In genomic region chr9:123867034-123867433, GRCh38 we compare ENCODE assay signal across 13 cellular contexts.
DNase-seq lines count a peak whose midpoint lies in the region; ATAC-seq, FAIRE-seq and TF ChIP-seq lines count a peak whose summit lies in the region.
"Had no signal": no experiment of that assay in that cellular context is flagged by ENCODE, and none has a peak within 500 bp of the region (broad histone marks: within the 10 kb centered on the region; RNA-seq: fewer than 3 reads in every experiment).

No MANE protein-coding gene starts in this region.

- ATAC-seq in right lobe of liver, result peak; percentile 28 to 55 (median 36)
- ATAC-seq in HepG2, result no peak
- ATAC-seq in upper lobe of right lung, result peak; percentile 71
- ATAC-seq in GM19023 (IDR thresholded peaks at IDR 0.05; ENCODE audit: unreplicated experiment), result no peak
- ATAC-seq: foreskin keratinocyte had no signal

- no TSS peak for BruUV-seq in HepG2 (replicated peaks; lab: Mats Ljungman, UMichigan)

- no peaks in the 10 kb centered on the region for H3K9me3 Mint-ChIP-seq in endodermal cell

- H3K9ac ChIP-seq in HepG2 (ENCODE audit: insufficient read depth, low read depth, low read length) (no peak overlapping the region), endodermal cell (ENCODE audit: extremely low read depth, low read length, poor library complexity, severe bottlenecking) (no peak overlapping the region)

- CTCF ChIA-PET in HepG2 (lab: Yijun Ruan, JAX; ENCODE audit: low intra/inter-chr PET ratio, low total read pairs), result no interaction called here

- no peak overlapping the region for H3K4me3 Mint-ChIP-seq in endodermal cell

- TF ChIP-seq POLR2A in right lobe of liver (IDR thresholded peaks at IDR 0.05), result no peak
- TF ChIP-seq POLR2A in HepG2 (IDR thresholded peaks at IDR 0.05; ENCODE audit: insufficient read depth in 1 of 2, low read depth in 2 of 2, low read length in 2 of 2), result no peak

- intact Hi-C loops in right lobe of liver (cut with DNase I) (no loop called here), HepG2 (cut with micrococcal nuclease; ENCODE audit: unreplicated experiment) (no loop called here), upper lobe of right lung (cut with DNase I) (no loop called here)

- peaks cover 8% of the 10 kb centered on the region for H3K79me2 ChIP-seq in HepG2 (ENCODE audit: insufficient read depth, low read length)

- no peak overlapping the region for H3K4me2 ChIP-seq in HepG2 (ENCODE audit: low read depth, low read length)

- POLR2A ChIA-PET in HepG2 (lab: Yijun Ruan, JAX), result no interaction called here

- H3K36me3 ChIP-seq in right lobe of liver (no peaks in the 10 kb centered on the region), HepG2 (replicated peaks in 1 of 2; ENCODE audit: control insufficient read depth in 1 of 2, insufficient read depth in 2 of 2, low read length in 2 of 2) (peaks cover 0 to 1% of the 10 kb centered on the region in 2 experiments; a peak in 1 of 5 replicates), upper lobe of right lung (no peaks in the 10 kb centered on the region), endodermal cell (ENCODE audit: control insufficient read depth, insufficient read depth, low read length) (no peaks in the 10 kb centered on the region)
- H3K36me3 ChIP-seq: thyroid gland had no signal

- TF ChIP-seq CTCF in right lobe of liver (IDR thresholded peaks at IDR 0.05) (no peak), HepG2 (CRISPR knock-in tag; IDR thresholded peaks at IDR 0.05) (no peak), upper lobe of right lung (IDR thresholded peaks at IDR 0.05) (no peak), endodermal cell (conservative IDR thresholded peaks at IDR 0.05) (no peak)

- no peaks in the 10 kb centered on the region for H3K27me3 ChIP-seq in right lobe of liver
- no peaks in the 10 kb centered on the region for H3K27me3 ChIP-seq in HepG2 (ENCODE audit: control insufficient read depth in 1 of 2, insufficient read depth in 2 of 2, low read length in 2 of 2)
- H3K27me3 ChIP-seq in upper lobe of right lung, result no peaks in the 10 kb centered on the region
- H3K27me3 ChIP-seq in endodermal cell (ENCODE audit: control insufficient read depth, insufficient read depth, low read length, poor library complexity, severe bottlenecking), result peaks cover 5% of the 10 kb centered on the region
- H3K27me3 ChIP-seq: foreskin keratinocyte, thyroid gland had no signal

- peaks cover 2% of the 10 kb centered on the region for H3K36me3 Mint-ChIP-seq in endodermal cell (ENCODE audit: low read depth)

- H3K27me3 Mint-ChIP-seq in endodermal cell (ENCODE audit: insufficient read depth), result no peaks in the 10 kb centered on the region

- TF ChIP-seq RAD21 in HepG2 (CRISPR knock-in tag; IDR thresholded peaks at IDR 0.05), result no peak

- H3K9me3 ChIP-seq in right lobe of liver, result no peaks in the 10 kb centered on the region
- no peaks in the 10 kb centered on the region for H3K9me3 ChIP-seq in HepG2 (ENCODE audit: low read length)
- no peaks in the 10 kb centered on the region for H3K9me3 ChIP-seq in upper lobe of right lung
- no peaks in the 10 kb centered on the region for H3K9me3 ChIP-seq in endodermal cell (ENCODE audit: control insufficient read depth, low read length)
- H3K9me3 ChIP-seq: thyroid gland had no signal

- H3K27ac ChIP-seq in right lobe of liver (peak overlapping the region in 2 of 3 donors; percentile 26 to 33), HepG2 (ENCODE audit: extremely low read length, insufficient read depth, low read length) (no peak overlapping the region), upper lobe of right lung (peak overlapping the region; percentile 31), endodermal cell (ENCODE audit: low read depth, low read length) (no peak overlapping the region)
- H3K27ac ChIP-seq: foreskin keratinocyte, thyroid gland had no signal

- H3K4me1 ChIP-seq in right lobe of liver (peaks cover 0 to 24% (median 2%) of the 10 kb centered on the region in 4 donors), HepG2 (ENCODE audit: insufficient read depth, low read length) (peaks cover 40% of the 10 kb centered on the region), upper lobe of right lung (peaks cover 9% of the 10 kb centered on the region), endodermal cell (ENCODE audit: control insufficient read depth, insufficient read depth, low read length) (peaks cover 6% of the 10 kb centered on the region)
- H3K4me1 ChIP-seq: foreskin keratinocyte, thyroid gland had no signal

- in situ Hi-C loops in HepG2 (cut with HindIII; ENCODE audit: extremely low pct_ligation_motif_present, low pct_unique_long_range_greater_than_20kb), result no loop called here

- no peak overlapping the region for H2AFZ ChIP-seq in HepG2 (ENCODE audit: low read length)

- peaks cover 9% of the 10 kb centered on the region; the same call in 1 of the 2 replicates for H4K20me1 ChIP-seq in HepG2 (ENCODE audit: insufficient read depth, low read length)

- TF ChIP-seq EP300 in HepG2 (IDR thresholded peaks at IDR 0.05; ENCODE audit: low read depth in 2 of 2, low read length in 2 of 2) (no peak), HepG2 (CRISPR knock-in tag; IDR thresholded peaks at IDR 0.05; ENCODE audit: borderline replicate concordance) (no peak)

- no peak for FAIRE-seq in HepG2 (lab: Jason Lieb, UNC)

- peaks cover 52% of the 10 kb centered on the region for H3K4me1 Mint-ChIP-seq in endodermal cell

- DNase-seq in right lobe of liver (no peak), HepG2 (ENCODE audit: low spot score) (no peak), SIG-M5 (lab: John Stamatoyannopoulos, UW) (peak; percentile 94), globus pallidus (ENCODE audit: low spot score) (peak; percentile 32), upper lobe of right lung (no peak), endodermal cell (no peak), NCI-H2029 treated with DMSO at 0.1 percent for 48 hours (lab: John Stamatoyannopoulos, UW) (no peak)
- DNase-seq: activated naive CD4-positive, alpha-beta T cell; foreskin keratinocyte; IMR-90; SHP77; thyroid gland had no signal

- 55% methylated on average over 3 of the region's 3 CpGs for WGBS in right lobe of liver (ENCODE audit: insufficient coverage, low coverage, low lambda C conversion rate, missing lambda C conversion rate)
- WGBS in HepG2 (ENCODE audit: low lambda C conversion rate), result 84% methylated on average over 3 of the region's 3 CpGs
- 90 to 100% methylated on average over 1 to 3 of the region's 3 CpGs for WGBS in endodermal cell (ENCODE audit: insufficient coverage in 1 of 2, insufficient read length in 1 of 2), 2 experiments

- H3K4me3 ChIP-seq in right lobe of liver (no peak overlapping the region), HepG2 (replicated peaks in 1 of 3; ENCODE audit: insufficient read depth in 1 of 3, low read depth in 2 of 3, low read length in 3 of 3) (no peak overlapping the region), upper lobe of right lung (no peak overlapping the region), endodermal cell (ENCODE audit: low read length) (no peak overlapping the region)
- H3K4me3 ChIP-seq: thyroid gland had no signal

- no peak overlapping the region for H3K27ac Mint-ChIP-seq in endodermal cell

TF ChIP-seq in HepG2, 621 proteins besides CTCF, POLR2A, EP300 and RAD21:
- no peak for TF ChIP-seq ZSCAN5A (CRISPR knock-in tag; IDR thresholded peaks at IDR 0.05; ENCODE audit: borderline replicate concordance)

Comparison
In these comparisons a context has a peak if more than half of its experiments do, and no peak if none do; other contexts are left out.
1. ATAC-seq: peak in right lobe of liver (4 of 4) and upper lobe of right lung (single experiment); none in HepG2 (single experiment) and GM19023 (single experiment).
2. H3K27ac ChIP-seq: peak in right lobe of liver (2 of 3) and upper lobe of right lung (single experiment); none in HepG2 (single experiment) and endodermal cell (single experiment).
3. DNase-seq: peak in SIG-M5 (single experiment) and globus pallidus (single experiment); none in right lobe of liver (0 of 3), HepG2 (single experiment), upper lobe of right lung (single experiment), endodermal cell (single experiment) and NCI-H2029 treated with DMSO at 0.1 percent for 48 hours (single experiment).